Comparison of ENCODE assay signal across 1 cellular context in the genomic region with DNA sequence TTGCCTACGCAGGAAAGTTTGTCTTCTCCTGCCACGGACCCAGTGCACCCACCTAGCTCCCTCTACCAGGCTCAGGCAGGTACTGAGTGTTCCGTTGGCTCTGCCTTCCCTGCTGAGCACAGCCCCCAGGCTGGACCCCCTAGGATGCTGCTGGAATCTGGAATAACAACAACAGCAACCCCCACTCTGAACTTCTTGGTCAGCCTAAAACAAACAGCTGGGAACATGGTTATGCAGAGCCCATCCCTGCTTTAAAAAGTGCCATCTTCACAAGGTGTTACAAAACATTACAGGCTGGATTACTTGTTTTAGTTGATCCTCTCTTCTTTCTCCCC.
TF ChIP-seq lines count a peak whose summit lies in the region.

No MANE protein-coding gene starts in this region.

TF ChIP-seq in HepG2, 621 proteins besides CTCF, POLR2A, EP300 and RAD21:
- TF ChIP-seq ZNF12 (CRISPR knock-in tag; IDR thresholded peaks at IDR 0.05) = no peak
- TF ChIP-seq, protein P1, sequence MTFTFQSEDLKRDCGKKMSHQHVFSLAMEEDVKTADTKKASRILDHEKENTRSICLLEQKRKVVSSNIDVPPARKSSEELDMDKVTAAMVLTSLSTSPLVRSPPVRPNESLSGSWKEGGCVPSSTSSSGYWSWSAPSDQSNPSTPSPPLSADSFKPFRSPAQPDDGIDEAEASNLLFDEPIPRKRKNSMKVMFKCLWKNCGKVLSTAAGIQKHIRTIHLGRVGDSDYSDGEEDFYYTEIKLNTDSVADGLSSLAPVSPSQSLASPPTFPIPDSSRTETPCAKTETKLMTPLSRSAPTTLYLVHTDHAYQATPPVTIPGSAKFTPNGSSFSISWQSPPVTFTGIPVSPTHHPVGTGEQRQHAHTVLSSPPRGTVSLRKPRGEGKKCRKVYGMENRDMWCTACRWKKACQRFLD (CRISPR knock-in tag; IDR thresholded peaks at IDR 0.05; ENCODE audit: borderline replicate concordance) = no peak
- TF ChIP-seq ZNF350 (CRISPR knock-in tag; IDR thresholded peaks at IDR 0.05; ENCODE audit: borderline replicate concordance, low read depth) = no peak
- no peak for TF ChIP-seq ZFP82 (CRISPR knock-in tag; IDR thresholded peaks at IDR 0.05; ENCODE audit: borderline replicate concordance)
- TF ChIP-seq ELF1 (CRISPR knock-in tag; IDR thresholded peaks at IDR 0.05) = no peak
- no peak for TF ChIP-seq ARNTL (CRISPR knock-in tag; IDR thresholded peaks at IDR 0.05)
- TF ChIP-seq ZSCAN31 (CRISPR knock-in tag; IDR thresholded peaks at IDR 0.05; ENCODE audit: low read depth) = no peak
- TF ChIP-seq, protein P2, sequence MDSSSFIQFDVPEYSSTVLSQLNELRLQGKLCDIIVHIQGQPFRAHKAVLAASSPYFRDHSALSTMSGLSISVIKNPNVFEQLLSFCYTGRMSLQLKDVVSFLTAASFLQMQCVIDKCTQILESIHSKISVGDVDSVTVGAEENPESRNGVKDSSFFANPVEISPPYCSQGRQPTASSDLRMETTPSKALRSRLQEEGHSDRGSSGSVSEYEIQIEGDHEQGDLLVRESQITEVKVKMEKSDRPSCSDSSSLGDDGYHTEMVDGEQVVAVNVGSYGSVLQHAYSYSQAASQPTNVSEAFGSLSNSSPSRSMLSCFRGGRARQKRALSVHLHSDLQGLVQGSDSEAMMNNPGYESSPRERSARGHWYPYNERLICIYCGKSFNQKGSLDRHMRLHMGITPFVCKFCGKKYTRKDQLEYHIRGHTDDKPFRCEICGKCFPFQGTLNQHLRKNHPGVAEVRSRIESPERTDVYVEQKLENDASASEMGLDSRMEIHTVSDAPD (CRISPR knock-in tag; IDR thresholded peaks at IDR 0.05) = no peak
- no peak for TF ChIP-seq NFKB2 (CRISPR knock-in tag; IDR thresholded peaks at IDR 0.05; ENCODE audit: borderline replicate concordance)
- no peak for TF ChIP-seq ZNF33B (CRISPR knock-in tag; IDR thresholded peaks at IDR 0.05)
- TF ChIP-seq ZNF713 (CRISPR knock-in tag; IDR thresholded peaks at IDR 0.05) = no peak
- TF ChIP-seq, protein P3, sequence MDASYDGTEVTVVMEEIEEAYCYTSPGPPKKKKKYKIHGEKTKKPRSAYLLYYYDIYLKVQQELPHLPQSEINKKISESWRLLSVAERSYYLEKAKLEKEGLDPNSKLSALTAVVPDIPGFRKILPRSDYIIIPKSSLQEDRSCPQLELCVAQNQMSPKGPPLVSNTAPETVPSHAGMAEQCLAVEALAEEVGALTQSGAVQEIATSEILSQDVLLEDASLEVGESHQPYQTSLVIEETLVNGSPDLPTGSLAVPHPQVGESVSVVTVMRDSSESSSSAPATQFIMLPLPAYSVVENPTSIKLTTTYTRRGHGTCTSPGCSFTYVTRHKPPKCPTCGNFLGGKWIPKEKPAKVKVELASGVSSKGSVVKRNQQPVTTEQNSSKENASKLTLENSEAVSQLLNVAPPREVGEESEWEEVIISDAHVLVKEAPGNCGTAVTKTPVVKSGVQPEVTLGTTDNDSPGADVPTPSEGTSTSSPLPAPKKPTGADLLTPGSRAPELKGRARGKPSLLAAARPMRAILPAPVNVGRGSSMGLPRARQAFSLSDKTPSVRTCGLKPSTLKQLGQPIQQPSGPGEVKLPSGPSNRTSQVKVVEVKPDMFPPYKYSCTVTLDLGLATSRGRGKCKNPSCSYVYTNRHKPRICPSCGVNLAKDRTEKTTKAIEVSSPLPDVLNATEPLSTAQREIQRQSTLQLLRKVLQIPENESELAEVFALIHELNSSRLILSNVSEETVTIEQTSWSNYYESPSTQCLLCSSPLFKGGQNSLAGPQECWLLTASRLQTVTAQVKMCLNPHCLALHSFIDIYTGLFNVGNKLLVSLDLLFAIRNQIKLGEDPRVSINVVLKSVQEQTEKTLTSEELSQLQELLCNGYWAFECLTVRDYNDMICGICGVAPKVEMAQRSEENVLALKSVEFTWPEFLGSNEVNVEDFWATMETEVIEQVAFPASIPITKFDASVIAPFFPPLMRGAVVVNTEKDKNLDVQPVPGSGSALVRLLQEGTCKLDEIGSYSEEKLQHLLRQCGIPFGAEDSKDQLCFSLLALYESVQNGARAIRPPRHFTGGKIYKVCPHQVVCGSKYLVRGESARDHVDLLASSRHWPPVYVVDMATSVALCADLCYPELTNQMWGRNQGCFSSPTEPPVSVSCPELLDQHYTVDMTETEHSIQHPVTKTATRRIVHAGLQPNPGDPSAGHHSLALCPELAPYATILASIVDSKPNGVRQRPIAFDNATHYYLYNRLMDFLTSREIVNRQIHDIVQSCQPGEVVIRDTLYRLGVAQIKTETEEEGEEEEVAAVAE (CRISPR knock-in tag; IDR thresholded peaks at IDR 0.05; ENCODE audit: borderline replicate concordance) = no peak
- TF ChIP-seq TRIM24 (CRISPR knock-in tag; IDR thresholded peaks at IDR 0.05) = no peak
- no peak for TF ChIP-seq ZNF335 (CRISPR knock-in tag; IDR thresholded peaks at IDR 0.05)
- TF ChIP-seq FOXO1 (CRISPR knock-in tag; IDR thresholded peaks at IDR 0.05) = no peak
- TF ChIP-seq, protein P4, sequence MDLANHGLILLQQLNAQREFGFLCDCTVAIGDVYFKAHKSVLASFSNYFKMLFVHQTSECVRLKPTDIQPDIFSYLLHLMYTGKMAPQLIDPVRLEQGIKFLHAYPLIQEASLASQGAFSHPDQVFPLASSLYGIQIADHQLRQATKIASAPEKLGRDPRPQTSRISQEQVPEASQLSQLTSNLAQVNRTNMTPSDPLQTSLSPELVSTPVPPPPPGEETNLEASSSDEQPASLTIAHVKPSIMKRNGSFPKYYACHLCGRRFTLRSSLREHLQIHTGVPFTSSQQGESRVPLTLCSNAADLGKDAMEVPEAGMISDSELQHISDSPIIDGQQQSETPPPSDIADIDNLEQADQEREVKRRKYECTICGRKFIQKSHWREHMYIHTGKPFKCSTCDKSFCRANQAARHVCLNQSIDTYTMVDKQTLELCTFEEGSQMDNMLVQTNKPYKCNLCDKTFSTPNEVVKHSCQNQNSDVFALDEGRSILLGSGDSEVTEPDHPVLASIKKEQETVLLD (CRISPR knock-in tag; IDR thresholded peaks at IDR 0.05; ENCODE audit: low read depth) = no peak
- TF ChIP-seq, protein P5, sequence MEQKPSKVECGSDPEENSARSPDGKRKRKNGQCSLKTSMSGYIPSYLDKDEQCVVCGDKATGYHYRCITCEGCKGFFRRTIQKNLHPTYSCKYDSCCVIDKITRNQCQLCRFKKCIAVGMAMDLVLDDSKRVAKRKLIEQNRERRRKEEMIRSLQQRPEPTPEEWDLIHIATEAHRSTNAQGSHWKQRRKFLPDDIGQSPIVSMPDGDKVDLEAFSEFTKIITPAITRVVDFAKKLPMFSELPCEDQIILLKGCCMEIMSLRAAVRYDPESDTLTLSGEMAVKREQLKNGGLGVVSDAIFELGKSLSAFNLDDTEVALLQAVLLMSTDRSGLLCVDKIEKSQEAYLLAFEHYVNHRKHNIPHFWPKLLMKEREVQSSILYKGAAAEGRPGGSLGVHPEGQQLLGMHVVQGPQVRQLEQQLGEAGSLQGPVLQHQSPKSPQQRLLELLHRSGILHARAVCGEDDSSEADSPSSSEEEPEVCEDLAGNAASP (CRISPR knock-in tag; IDR thresholded peaks at IDR 0.05; ENCODE audit: borderline replicate concordance) = no peak
- TF ChIP-seq ZFP41 (CRISPR knock-in tag; IDR thresholded peaks at IDR 0.05; ENCODE audit: borderline replicate concordance) = no peak
